ENCODE assay signal across 25 cellular contexts in genomic region chr1:225537554-225538251, GRCh38.
"Had no signal": no experiment of that assay in that cellular context is flagged by ENCODE, and none has a peak within 500 bp of the region (broad histone marks: within the 10 kb centered on the region; RNA-seq: fewer than 3 reads in every experiment).

No MANE protein-coding gene starts in this region.

- ATAC-seq: activated CD8-positive, alpha-beta memory T cell treated with anti-CD3 and anti-CD28 coated beads, Interleukin-2, amount 10 ng/mL, durations not matched to agents 7 days and 5 days; body of pancreas; SK-N-SH treated with all-trans-retinoic acid at 6 μM for 48 hours had no signal

- H3K4me3 ChIP-seq: body of pancreas, MG63, Peyer's patch, SJCRH30 had no signal

- H3K27ac ChIP-seq: body of pancreas, Peyer's patch, RWPE1, SJCRH30 had no signal

- H3K9me3 ChIP-seq: body of pancreas, MG63, Peyer's patch, SJCRH30 had no signal

- H3K36me3 Mint-ChIP-seq: activated CD8-positive, alpha-beta memory T cell treated with anti-CD3 and anti-CD28 coated beads, Interleukin-2, amount 10 ng/mL, durations not matched to agents 7 days and 5 days; activated naive CD4-positive, alpha-beta T cell treated with anti-CD3 and anti-CD28 coated beads, Interleukin-2, amount 50 U/mL, for 24 hours had no signal

- H3K4me1 Mint-ChIP-seq: activated CD8-positive, alpha-beta memory T cell treated with anti-CD3 and anti-CD28 coated beads, Interleukin-2, amount 10 ng/mL, durations not matched to agents 7 days and 5 days; activated naive CD4-positive, alpha-beta T cell treated with anti-CD3 and anti-CD28 coated beads, Interleukin-2, amount 50 U/mL, for 24 hours; central memory CD8-positive, alpha-beta T cell had no signal

- H3K9me3 Mint-ChIP-seq: activated naive CD4-positive, alpha-beta T cell treated with anti-CD3 and anti-CD28 coated beads, Interleukin-2, amount 50 U/mL, for 24 hours; activated T-cell treated with anti-CD3 and anti-CD28 coated beads, Interleukin-2, amount 50 U/mL, for 24 hours; activated T-helper 1 cell treated with anti-CD3 and anti-CD28 coated beads, Interleukin-12 subunit alpha, Interleukin-12 subunit beta, Interleukin-2, Interleukin-4 antibody, amounts not matched to agents 30 ng/mL and 10 ng/mL and 1 ng/mL, durations not matched to agents 14 hours and 24 hours and 36 hours; central memory CD8-positive, alpha-beta T cell; T-helper 2 cell treated with Interferon-gamma antibody and Interleukin-4, amounts not matched to agents 5 μg/mL and 100 μg/mL, for 36 hours had no signal

- H3K27me3 ChIP-seq: body of pancreas, MG63, Peyer's patch, SJCRH30 had no signal

- H3K36me3 ChIP-seq: Peyer's patch had no signal

- H3K4me3 Mint-ChIP-seq: activated CD8-positive, alpha-beta memory T cell treated with anti-CD3 and anti-CD28 coated beads, Interleukin-2, amount 10 ng/mL, durations not matched to agents 7 days and 5 days; activated naive CD4-positive, alpha-beta T cell treated with anti-CD3 and anti-CD28 coated beads, Interleukin-2, amount 50 U/mL, for 24 hours; activated T-cell treated with anti-CD3 and anti-CD28 coated beads, Interleukin-2, amount 50 U/mL, for 24 hours; activated T-helper 1 cell treated with anti-CD3 and anti-CD28 coated beads, Interleukin-12 subunit alpha, Interleukin-12 subunit beta, Interleukin-2, Interleukin-4 antibody, amounts not matched to agents 30 ng/mL and 10 ng/mL and 1 ng/mL, durations not matched to agents 14 hours and 24 hours and 36 hours; central memory CD8-positive, alpha-beta T cell; T-helper 2 cell treated with Interferon-gamma antibody and Interleukin-4, amounts not matched to agents 5 μg/mL and 100 μg/mL, for 36 hours had no signal

- DNase-seq: activated CD4-positive, alpha-beta T cell treated with anti-CD3 and anti-CD28 coated beads for 48 hours; activated CD4-positive, alpha-beta T cell treated with anti-CD3 and anti-CD28 coated beads, Interleukin-2, amount 50 U/mL, for 4 hours; activated CD4-positive, CD25-positive, alpha-beta regulatory T cell treated with anti-CD3 and anti-CD28 coated beads, Interleukin-2, amount 50 U/mL, for 72 hours; activated CD8-positive, alpha-beta memory T cell treated with anti-CD3 and anti-CD28 coated beads, Interleukin-2, amount 10 ng/mL, durations not matched to agents 7 days and 5 days; activated effector memory CD4-positive, alpha-beta T cell treated with Interleukin-2 at 50 U/mL for 16 hours; activated naive CD4-positive, alpha-beta T cell; activated T-cell treated with anti-CD3 and anti-CD28 coated beads, Interleukin-2, amount 50 U/mL, for 24 hours; aorta; body of pancreas; MG63; NCI-H1105; NCI-H1436; NCI-H1694 treated with DMSO at 0.1 percent for 48 hours; NCI-H2029 treated with DMSO at 0.1 percent for 48 hours; NCI-H524; Peyer's patch; Right ventricle myocardium superior; SJCRH30; SW 1271 had no signal

- H3K27ac Mint-ChIP-seq: activated CD8-positive, alpha-beta memory T cell treated with anti-CD3 and anti-CD28 coated beads, Interleukin-2, amount 10 ng/mL, durations not matched to agents 7 days and 5 days; activated naive CD4-positive, alpha-beta T cell treated with anti-CD3 and anti-CD28 coated beads, Interleukin-2, amount 50 U/mL, for 24 hours; activated T-cell treated with anti-CD3 and anti-CD28 coated beads, Interleukin-2, amount 50 U/mL, for 24 hours; activated T-helper 1 cell treated with anti-CD3 and anti-CD28 coated beads, Interleukin-12 subunit alpha, Interleukin-12 subunit beta, Interleukin-2, Interleukin-4 antibody, amounts not matched to agents 30 ng/mL and 10 ng/mL and 1 ng/mL, durations not matched to agents 14 hours and 24 hours and 36 hours; T-helper 2 cell treated with Interferon-gamma antibody and Interleukin-4, amounts not matched to agents 5 μg/mL and 100 μg/mL, for 36 hours had no signal
